18 cellular contexts compared by ENCODE assay signal in genomic region chr3:190568036-190568435, GRCh38.
"Had no signal": no experiment of that assay in that cellular context is flagged by ENCODE, and none has a peak within 500 bp of the region (broad histone marks: within the 10 kb centered on the region; RNA-seq: fewer than 3 reads in every experiment).

No MANE protein-coding gene starts in this region.

- H2AFZ ChIP-seq: parathyroid adenoma had no signal

- H3K4me3 ChIP-seq: breast epithelium, mucosa of descending colon had no signal

- H3K27ac Mint-ChIP-seq: activated T-helper 1 cell treated with anti-CD3 and anti-CD28 coated beads, Interleukin-12 subunit alpha, Interleukin-12 subunit beta, Interleukin-2, Interleukin-4 antibody, amounts not matched to agents 30 ng/mL and 10 ng/mL and 1 ng/mL, durations not matched to agents 14 hours and 24 hours and 36 hours; dendritic cell treated with granulocyte-macrophage colony-stimulating factor and Interleukin-4, amounts not matched to agents 40 ng/mL and 50 ng/mL, for 4 days; naive thymus-derived CD4-positive, alpha-beta T cell had no signal

- H3K4me3 Mint-ChIP-seq: activated CD4-positive, alpha-beta T cell treated with anti-CD3 and anti-CD28 coated beads, Interleukin-2, amount 10 ng/mL, durations not matched to agents 24 days and 14 days; activated T-helper 1 cell treated with anti-CD3 and anti-CD28 coated beads, Interleukin-12 subunit alpha, Interleukin-12 subunit beta, Interleukin-2, Interleukin-4 antibody, amounts not matched to agents 30 ng/mL and 10 ng/mL and 1 ng/mL, durations not matched to agents 14 hours and 24 hours and 36 hours; dendritic cell treated with granulocyte-macrophage colony-stimulating factor and Interleukin-4, amounts not matched to agents 40 ng/mL and 50 ng/mL, for 4 days; naive thymus-derived CD4-positive, alpha-beta T cell had no signal

- ATAC-seq: mucosa of descending colon; naive thymus-derived CD4-positive, alpha-beta T cell had no signal

- H3K27me3 ChIP-seq: breast epithelium had no signal

- H3K9ac ChIP-seq: parathyroid adenoma had no signal

- H3K9me3 ChIP-seq: breast epithelium, mucosa of descending colon had no signal

- H3K4me1 ChIP-seq: breast epithelium, parathyroid adenoma had no signal

- DNase-seq: activated CD4-positive, alpha-beta T cell treated with anti-CD3 and anti-CD28 coated beads, Interleukin-2, amount 10 ng/mL, durations not matched to agents 24 days and 14 days; activated CD4-positive, CD25-positive, alpha-beta regulatory T cell; activated CD8-positive, alpha-beta memory T cell treated with anti-CD3 and anti-CD28 coated beads, Interleukin-2, amount 50 U/mL, for 48 hours; activated naive CD4-positive, alpha-beta T cell treated with Interleukin-2 at 50 U/mL for 16 hours; anterior cingulate cortex; cerebellar nuclear complex; effector memory CD4-positive, alpha-beta T cell; foreskin melanocyte; kidney glomerular epithelial cell; mucosa of descending colon; naive thymus-derived CD4-positive, alpha-beta T cell; stimulated activated CD4-positive, alpha-beta T cell treated with anti-CD3 and anti-CD28 coated beads, Interleukin-12 subunit alpha, Interleukin-12 subunit beta, amount 100 ng/mL, for 4 hours; stimulated activated CD4-positive, alpha-beta T cell treated with anti-CD3 and anti-CD28 coated beads, Interleukin-2, amount 100 ng/mL, for 24 hours; T-helper 2 cell had no signal

- H3K36me3 ChIP-seq: breast epithelium had no signal

- H3K27me3 Mint-ChIP-seq: activated CD4-positive, alpha-beta T cell treated with anti-CD3 and anti-CD28 coated beads, Interleukin-2, amount 10 ng/mL, durations not matched to agents 24 days and 14 days; dendritic cell treated with granulocyte-macrophage colony-stimulating factor and Interleukin-4, amounts not matched to agents 40 ng/mL and 50 ng/mL, for 4 days; naive thymus-derived CD4-positive, alpha-beta T cell had no signal

- H3K27ac ChIP-seq: breast epithelium, parathyroid adenoma had no signal
